25 cellular contexts compared by ENCODE assay signal in the genomic region with DNA sequence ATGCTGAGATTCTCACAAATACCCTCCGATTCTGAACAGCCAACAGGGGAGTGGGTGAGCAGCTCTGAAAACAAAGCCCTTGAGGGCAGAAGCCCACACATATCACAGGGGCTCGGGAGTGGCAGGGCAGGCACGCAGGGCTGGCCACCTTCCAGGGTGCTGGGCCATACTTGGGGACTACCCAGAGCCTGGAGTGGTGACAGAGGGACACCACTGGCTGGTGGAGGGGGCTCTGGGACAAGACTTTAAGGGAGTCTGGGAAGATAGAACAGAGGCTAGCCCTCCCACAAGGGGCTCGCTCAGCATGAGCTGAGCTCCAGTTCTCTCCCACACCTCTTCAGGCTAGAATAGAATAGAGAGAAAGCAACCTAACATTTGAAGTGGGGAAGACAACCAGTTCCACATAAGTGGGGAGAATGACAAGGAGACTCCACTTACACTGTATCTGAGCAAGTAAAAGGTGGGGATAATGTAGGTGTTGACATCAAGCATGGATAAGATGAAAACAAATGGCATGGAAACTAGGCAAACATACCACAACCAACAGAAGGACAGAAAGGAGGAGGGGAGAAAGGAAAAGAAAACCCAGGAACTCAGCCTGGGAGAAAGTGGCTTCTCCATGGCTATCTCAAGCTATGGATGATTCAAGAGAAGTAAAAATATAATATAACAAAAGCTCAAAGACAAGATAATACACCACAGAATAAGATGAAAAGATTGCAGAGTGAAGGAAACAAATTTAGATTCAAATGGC. TPM values are rescaled to one million over a fixed set of nuclear protein-coding genes. Genes with fewer than 3 reads are reported as not detected.
DNase-seq lines count a peak whose midpoint lies in the region; ATAC-seq and TF ChIP-seq lines count a peak whose summit lies in the region.
"Had no signal": no experiment of that assay in that cellular context is flagged by ENCODE, and none has a peak within 500 bp of the region (broad histone marks: within the 10 kb centered on the region; RNA-seq: fewer than 3 reads in every experiment).

No MANE protein-coding gene starts in this region.

- no peaks in the 10 kb centered on the region for H3K27me3 Mint-ChIP-seq in CD4-positive, CD25-positive, alpha-beta regulatory T cell
- no peaks in the 10 kb centered on the region for H3K27me3 Mint-ChIP-seq in activated T-helper 2 cell treated with anti-CD3 and anti-CD28 coated beads, Interferon-gamma antibody, Interleukin-2, Interleukin-4, amounts not matched to agents 10 μg/mL and 5 μg/mL and 100 μg/mL, durations not matched to agents 14 hours and 24 hours and 36 hours (ENCODE audit: low read depth)
- H3K27me3 Mint-ChIP-seq: activated naive CD8-positive, alpha-beta T cell treated with anti-CD3 and anti-CD28 coated beads, Interleukin-2, amount 50 U/mL, for 24 hours; natural killer cell treated with Interleukin-12 subunit alpha and Interleukin-12 subunit beta and Interleukin-15 and Interleukin-18, amount 100 ng/mL, for 72 hours had no signal

- no peak for ATAC-seq in CD4-positive, CD25-positive, alpha-beta regulatory T cell (ENCODE audit: low read depth in 2 of 2)
- ATAC-seq in DND-41 (ENCODE audit: insufficient read depth, low read depth) (no peak), left ventricle myocardium superior (peak; percentile 87), HG03025 (IDR thresholded peaks at IDR 0.05; ENCODE audit: low FRiP score, unreplicated experiment) (no peak)
- ATAC-seq: activated naive CD8-positive, alpha-beta T cell treated with anti-CD3 and anti-CD28 coated beads, Interleukin-2, amount 50 U/mL, for 24 hours; left lung; natural killer cell treated with Interleukin-12 subunit alpha and Interleukin-12 subunit beta and Interleukin-15 and Interleukin-18, amount 100 ng/mL, for 72 hours; upper lobe of right lung had no signal

- no peaks in the 10 kb centered on the region for H3K27me3 ChIP-seq in CD4-positive, CD25-positive, alpha-beta regulatory T cell (ENCODE audit: control insufficient read depth, insufficient read depth, low read length)
- no peaks in the 10 kb centered on the region for H3K27me3 ChIP-seq in DND-41 (ENCODE audit: insufficient read depth, low read length, poor library complexity)
- H3K27me3 ChIP-seq: left lung, ovary, upper lobe of right lung had no signal

- peaks cover 44% of the 10 kb centered on the region; the same call in 1 of the 2 replicates for H4K20me1 ChIP-seq in DND-41 (ENCODE audit: insufficient read depth, low read length)

- H3K27ac Mint-ChIP-seq in CD4-positive, CD25-positive, alpha-beta regulatory T cell = peak overlapping the region in 2 of 3 donors; percentile 26 to 92
- peak overlapping the region; percentile 38 for H3K27ac Mint-ChIP-seq in activated T-helper 2 cell treated with anti-CD3 and anti-CD28 coated beads, Interferon-gamma antibody, Interleukin-2, Interleukin-4, amounts not matched to agents 10 μg/mL and 5 μg/mL and 100 μg/mL, durations not matched to agents 14 hours and 24 hours and 36 hours
- H3K27ac Mint-ChIP-seq: natural killer cell treated with Interleukin-12 subunit alpha and Interleukin-12 subunit beta and Interleukin-15 and Interleukin-18, amount 100 ng/mL, for 72 hours had no signal

- H3K4me1 Mint-ChIP-seq in CD4-positive, CD25-positive, alpha-beta regulatory T cell = peaks cover 23 to 75% (median 62%) of the 10 kb centered on the region in 4 donors
- H3K4me1 Mint-ChIP-seq in activated T-helper 2 cell treated with anti-CD3 and anti-CD28 coated beads, Interferon-gamma antibody, Interleukin-2, Interleukin-4, amounts not matched to agents 10 μg/mL and 5 μg/mL and 100 μg/mL, durations not matched to agents 14 hours and 24 hours and 36 hours (ENCODE audit: low read depth) = peaks cover 66% of the 10 kb centered on the region

- intact Hi-C loops in activated T-helper 2 cell treated with anti-CD3 and anti-CD28 coated beads, Interferon-gamma antibody, Interleukin-2, Interleukin-4, amounts not matched to agents 10 μg/mL and 5 μg/mL and 100 μg/mL, durations not matched to agents 14 hours and 24 hours and 36 hours (cut with micrococcal nuclease) = no loop called here
- intact Hi-C loops in left ventricle myocardium superior (cut with micrococcal nuclease) = no loop called here

- H3K9me3 ChIP-seq in CD4-positive, CD25-positive, alpha-beta regulatory T cell (ENCODE audit: control insufficient read depth in 2 of 2, low read length in 2 of 2) = no peaks in the 10 kb centered on the region
- no peaks in the 10 kb centered on the region for H3K9me3 ChIP-seq in DND-41 (ENCODE audit: insufficient read depth, low read length, severe bottlenecking)
- H3K9me3 ChIP-seq: Caco-2, left lung, ovary, upper lobe of right lung had no signal

- peaks cover 56% of the 10 kb centered on the region for H3K36me3 Mint-ChIP-seq in CD4-positive, CD25-positive, alpha-beta regulatory T cell
- H3K36me3 Mint-ChIP-seq in activated T-helper 2 cell treated with anti-CD3 and anti-CD28 coated beads, Interferon-gamma antibody, Interleukin-2, Interleukin-4, amounts not matched to agents 10 μg/mL and 5 μg/mL and 100 μg/mL, durations not matched to agents 14 hours and 24 hours and 36 hours (ENCODE audit: low read depth) = peaks cover 82% of the 10 kb centered on the region

- no peak overlapping the region for H3K27ac ChIP-seq in CD4-positive, CD25-positive, alpha-beta regulatory T cell (ENCODE audit: insufficient read depth, low read length, poor library complexity, severe bottlenecking)
- H3K27ac ChIP-seq in DND-41 (ENCODE audit: low read length) = peak overlapping the region; percentile 32; the same call in 1 of the 2 replicates
- H3K27ac ChIP-seq: HL-60, KMS-11, left lung, ovary, RWPE1, SK-N-MC, upper lobe of right lung had no signal

- no peak for TF ChIP-seq CTCF in DND-41 (IDR thresholded peaks at IDR 0.05; ENCODE audit: borderline replicate concordance, extremely low read depth, low read length, poor library complexity, severe bottlenecking)

- H3K4me3 ChIP-seq in CD4-positive, CD25-positive, alpha-beta regulatory T cell (ENCODE audit: low read depth, low read length) = no peak overlapping the region
- no peak overlapping the region for H3K4me3 ChIP-seq in DND-41 (ENCODE audit: low read depth in 1 of 2, low read length in 2 of 2)
- H3K4me3 ChIP-seq: left lung, ovary, SK-N-MC, smooth muscle cell, upper lobe of right lung had no signal

- peaks cover 27% of the 10 kb centered on the region for H3K36me3 ChIP-seq in CD4-positive, CD25-positive, alpha-beta regulatory T cell (ENCODE audit: control insufficient read depth, insufficient read depth, low read length)
- H3K36me3 ChIP-seq in DND-41 (ENCODE audit: insufficient read depth, low read length) = peaks cover 95% of the 10 kb centered on the region
- H3K36me3 ChIP-seq: ovary had no signal

- H3K4me3 Mint-ChIP-seq in CD4-positive, CD25-positive, alpha-beta regulatory T cell = peak overlapping the region in 2 of 4 donors; percentile 41 to 64
- no peak overlapping the region for H3K4me3 Mint-ChIP-seq in activated T-helper 2 cell treated with anti-CD3 and anti-CD28 coated beads, Interferon-gamma antibody, Interleukin-2, Interleukin-4, amounts not matched to agents 10 μg/mL and 5 μg/mL and 100 μg/mL, durations not matched to agents 14 hours and 24 hours and 36 hours (ENCODE audit: low read depth)
- H3K4me3 Mint-ChIP-seq: activated naive CD8-positive, alpha-beta T cell treated with anti-CD3 and anti-CD28 coated beads, Interleukin-2, amount 50 U/mL, for 24 hours; natural killer cell treated with Interleukin-12 subunit alpha and Interleukin-12 subunit beta and Interleukin-15 and Interleukin-18, amount 100 ng/mL, for 72 hours had no signal

- H3K79me2 ChIP-seq in DND-41 (ENCODE audit: insufficient read depth, low read length) = peaks cover 98% of the 10 kb centered on the region

- H2AFZ ChIP-seq in DND-41 (ENCODE audit: low read depth, low read length) = no peak overlapping the region

- no peaks in the 10 kb centered on the region for H3K9me3 Mint-ChIP-seq in CD4-positive, CD25-positive, alpha-beta regulatory T cell
- H3K9me3 Mint-ChIP-seq in activated T-helper 2 cell treated with anti-CD3 and anti-CD28 coated beads, Interferon-gamma antibody, Interleukin-2, Interleukin-4, amounts not matched to agents 10 μg/mL and 5 μg/mL and 100 μg/mL, durations not matched to agents 14 hours and 24 hours and 36 hours = no peaks in the 10 kb centered on the region
- H3K9me3 Mint-ChIP-seq: activated naive CD8-positive, alpha-beta T cell treated with anti-CD3 and anti-CD28 coated beads, Interleukin-2, amount 50 U/mL, for 24 hours; natural killer cell treated with Interleukin-12 subunit alpha and Interleukin-12 subunit beta and Interleukin-15 and Interleukin-18, amount 100 ng/mL, for 72 hours had no signal

- H3K4me1 ChIP-seq in CD4-positive, CD25-positive, alpha-beta regulatory T cell (ENCODE audit: control insufficient read depth, insufficient read depth, low read length, poor library complexity, severe bottlenecking) = peaks cover 23% of the 10 kb centered on the region
- H3K4me1 ChIP-seq in DND-41 (ENCODE audit: insufficient read depth, low read length) = peaks cover 57% of the 10 kb centered on the region
- H3K4me1 ChIP-seq: Caco-2, upper lobe of right lung had no signal

- peak overlapping the region; percentile 21; the same call in 1 of the 2 replicates for H3K4me2 ChIP-seq in DND-41 (ENCODE audit: insufficient read depth, low read length)
- H3K4me2 ChIP-seq: KMS-11, smooth muscle cell had no signal

- H3K9ac ChIP-seq in DND-41 (ENCODE audit: low read depth, low read length) = no peak overlapping the region
- H3K9ac ChIP-seq: KMS-11 had no signal

- no peak for DNase-seq in CD4-positive, CD25-positive, alpha-beta regulatory T cell
- DNase-seq in DND-41 (no peak), left ventricle myocardium superior (peak; percentile 81), NCI-H510A treated with DMSO at 0.1 percent for 48 hours (lab: John Stamatoyannopoulos, UW) (no peak), retina (no peak)
- no peak for DNase-seq in activated T-helper 2 cell treated with anti-CD3 and anti-CD28 coated beads, Interferon-gamma antibody, Interleukin-2, Interleukin-4, amounts not matched to agents 10 μg/mL and 5 μg/mL and 100 μg/mL, durations not matched to agents 14 hours and 24 hours and 36 hours (ENCODE audit: low spot score)
- DNase-seq: activated CD4-positive, alpha-beta T cell treated with anti-CD3 and anti-CD28 coated beads for 4 hours; activated gamma-delta T cell; activated naive CD8-positive, alpha-beta T cell treated with anti-CD3 and anti-CD28 coated beads, Interleukin-2, amount 50 U/mL, for 24 hours; C1 segment of cervical spinal cord; Caco-2; DMS79; H7; left lung; NCI-H146; ovary; stimulated activated CD4-positive, alpha-beta T cell treated with anti-CD3 and anti-CD28 coated beads, Interleukin-1b, Interleukin-23, amount 100 ng/mL, for 48 hours; upper lobe of right lung had no signal

RNA-seq across cellular contexts. Expression of a gene that starts 7.0 kb away (rescaled TPM):
- 6.1 TPM for total RNA-seq in CD4-positive, CD25-positive, alpha-beta regulatory T cell
- polyA plus RNA-seq in CD4-positive, CD25-positive, alpha-beta regulatory T cell = 10 to 100 TPM; 17.8 to 31.0 (median 24.0) TPM
- total RNA-seq in activated T-helper 2 cell treated with anti-CD3 and anti-CD28 coated beads, Interferon-gamma antibody, Interleukin-2, Interleukin-4, amounts not matched to agents 10 μg/mL and 5 μg/mL and 100 μg/mL, durations not matched to agents 14 hours and 24 hours and 36 hours = 52.4 and 54.8 TPM in 2 replicates
- total RNA-seq in left ventricle myocardium superior = 60.3 TPM

RNA-seq across cellular contexts. Expression of a gene that starts 18.1 kb away (rescaled TPM):
- total RNA-seq in CD4-positive, CD25-positive, alpha-beta regulatory T cell = 33.8 TPM
- 10 to 100 TPM; 39.8 to 49.1 (median 45.4) TPM for polyA plus RNA-seq in CD4-positive, CD25-positive, alpha-beta regulatory T cell
- 28.4 and 29.9 TPM in 2 replicates for total RNA-seq in activated T-helper 2 cell treated with anti-CD3 and anti-CD28 coated beads, Interferon-gamma antibody, Interleukin-2, Interleukin-4, amounts not matched to agents 10 μg/mL and 5 μg/mL and 100 μg/mL, durations not matched to agents 14 hours and 24 hours and 36 hours
- 76.6 TPM for total RNA-seq in left ventricle myocardium superior

RNA-seq across cellular contexts. Expression of a gene that starts 28.4 kb away (rescaled TPM):
- total RNA-seq in CD4-positive, CD25-positive, alpha-beta regulatory T cell = 4.3 TPM
- 1 to 10 TPM in 1 of 4 donors, under 1 TPM in 3; 0.16 to 2.5 (median 0.78) TPM for polyA plus RNA-seq in CD4-positive, CD25-positive, alpha-beta regulatory T cell
- total RNA-seq in activated T-helper 2 cell treated with anti-CD3 and anti-CD28 coated beads, Interferon-gamma antibody, Interleukin-2, Interleukin-4, amounts not matched to agents 10 μg/mL and 5 μg/mL and 100 μg/mL, durations not matched to agents 14 hours and 24 hours and 36 hours = 2.0 and 2.1 TPM in 2 replicates
- 20.4 TPM for total RNA-seq in left ventricle myocardium superior
- total RNA-seq: Caco-2, smooth muscle cell had no signal
